In genomic region chr17:8187517-8188407, GRCh38 we compare ENCODE assay signal across 8 cellular contexts. TPM values are rescaled to one million over a fixed set of nuclear protein-coding genes. Genes with fewer than 3 reads are reported as not detected.
DNase-seq lines count a peak whose midpoint lies in the region; ATAC-seq and TF ChIP-seq lines count a peak whose summit lies in the region.

No MANE protein-coding gene starts in this region.

- H3K9ac ChIP-seq in mammary epithelial cell (ENCODE audit: insufficient read depth, low read length) (no peak overlapping the region), skeletal muscle tissue (ENCODE audit: low read depth in 1 of 3, low read length in 3 of 3) (peak overlapping the region; percentile 83 to 89 (median 84))

- H3K4me3 ChIP-seq in mammary epithelial cell (replicated peaks in 1 of 3; ENCODE audit: insufficient read depth in 1 of 3, low read depth in 2 of 3, low read length in 3 of 3) (peak overlapping the region; percentile 62 to 94 (median 80)), skeletal muscle tissue (ENCODE audit: low read length in 3 of 3) (peak overlapping the region; percentile 87 to 96 (median 94))

- ATAC-seq in HG03039 (IDR thresholded peaks at IDR 0.05; ENCODE audit: unreplicated experiment) = peak; percentile 20
- ATAC-seq in GM18519 (IDR thresholded peaks at IDR 0.05; ENCODE audit: low FRiP score, unreplicated experiment) = no peak

- in situ Hi-C loops in mammary epithelial cell (cut with MboI; ENCODE audit: low sequenced_read_pairs in 2 of 2) = loop anchor here in 1 of 2 donors (5.0 to 10.0 kb wide), 3 partner anchors 35 to 65 kb away; partner anchors contain the start of genes CTC1, HES7 and PFAS

- BruUV-seq in mammary epithelial cell (replicated peaks; lab: Mats Ljungman, UMichigan) = TSS peak; percentile 99

- H2AFZ ChIP-seq in mammary epithelial cell (ENCODE audit: low read depth, low read length) = no peak overlapping the region

- H3K9me3 ChIP-seq in mammary epithelial cell (replicated peaks; ENCODE audit: insufficient read depth, low read length) (no peaks in the 10 kb centered on the region), skeletal muscle tissue (ENCODE audit: control insufficient read depth in 3 of 3, low read length in 3 of 3) (no peaks in the 10 kb centered on the region)

- no peaks in the 10 kb centered on the region for H3K27me3 ChIP-seq in mammary epithelial cell (ENCODE audit: insufficient read depth, low read length)
- H3K27me3 ChIP-seq in skeletal muscle tissue (ENCODE audit: control insufficient read depth in 3 of 3, insufficient read depth in 3 of 3, low read length in 3 of 3) = no peaks in the 10 kb centered on the region

- TF ChIP-seq CTCF in VCaP (conservative IDR thresholded peaks at IDR 0.05) (no peak), mammary epithelial cell (conservative IDR thresholded peaks at IDR 0.05 in 1 of 2, IDR thresholded peaks at IDR 0.05 in 1 of 2; ENCODE audit: extremely low read depth in 1 of 2, insufficient read depth in 1 of 2, low read depth in 1 of 2, low read length in 2 of 2) (peak in 1 of 2 donors; percentile 11)

- CTCF ChIA-PET in mammary epithelial cell (lab: Charles Lee; ENCODE audit: low non-redundant PET) = interaction anchor here (0.6 kb wide), 1 partner anchor 34 kb away, joined by 5 read pairs; no protein-coding TSS in a partner anchor

- intact Hi-C loops in mammary epithelial cell (cut with micrococcal nuclease) = loop anchor here (1.0 to 2.0 kb wide), 7 partner anchors 15 to 113 kb away; partner anchors contain the start of gene AURKB

- peaks cover 17% of the 10 kb centered on the region for H3K79me2 ChIP-seq in mammary epithelial cell (ENCODE audit: insufficient read depth, low read length)

- peak overlapping the region; percentile 94 for H3K4me2 ChIP-seq in mammary epithelial cell (ENCODE audit: insufficient read depth, low read depth, low read length)

- no peaks in the 10 kb centered on the region for H4K20me1 ChIP-seq in mammary epithelial cell (ENCODE audit: insufficient read depth, low read length)

- peaks cover 31% of the 10 kb centered on the region for H3K4me1 ChIP-seq in mammary epithelial cell (ENCODE audit: insufficient read depth, low read length)
- peaks cover 46 to 49% (median 48%) of the 10 kb centered on the region in 3 donors for H3K4me1 ChIP-seq in skeletal muscle tissue (ENCODE audit: control insufficient read depth in 3 of 3, insufficient read depth in 3 of 3, low read length in 3 of 3)

- dilution Hi-C loops in mammary epithelial cell (cut with HindIII; ENCODE audit: low sequenced_read_pairs) = loop anchor here (5.0 kb wide), 3 partner anchors 50 to 115 kb away; partner anchors contain the start of gene HES7

- peak overlapping the region; percentile 72 for H3K27ac ChIP-seq in VCaP
- peak overlapping the region; percentile 45 for H3K27ac ChIP-seq in mammary epithelial cell (ENCODE audit: insufficient read depth, low read depth, low read length)
- H3K27ac ChIP-seq in skeletal muscle tissue (ENCODE audit: low read depth, low read length) = peak overlapping the region; percentile 77

- H3K36me3 ChIP-seq in mammary epithelial cell (ENCODE audit: insufficient read depth, low read length) (no peaks in the 10 kb centered on the region), skeletal muscle tissue (ENCODE audit: control insufficient read depth in 3 of 3, insufficient read depth in 3 of 3, low read length in 3 of 3) (no peaks in the 10 kb centered on the region)

- WGBS in mammary epithelial cell (ENCODE audit: low coverage, missing lambda C conversion rate) = 7% methylated on average over 28 of the region's 28 CpGs

- DNase-seq in GF-D8 (lab: John Stamatoyannopoulos, UW) (peak; percentile 83), NCI-H2196 (lab: John Stamatoyannopoulos, UW; ENCODE audit: unreplicated experiment) (peak; percentile 86), mammary epithelial cell (peak; percentile 99), iPS-NIHi7 (ENCODE audit: extremely low spot score) (peak; percentile 54)

RNA-seq across cellular contexts. Expression of gene BORCS6, which starts 2.2 kb away (rescaled TPM):
- 1 to 10 TPM; 4.9 to 8.8 TPM for total RNA-seq in mammary epithelial cell
- polyA plus RNA-seq in mammary epithelial cell = 6.5 TPM
- polyA minus RNA-seq in mammary epithelial cell = 3.9 TPM
- total RNA-seq in skeletal muscle tissue = 4.7 TPM

RNA-seq across cellular contexts. Expression of gene TMEM107, which starts 11.6 kb away (rescaled TPM):
- total RNA-seq in mammary epithelial cell (10 to 100 TPM; 23.8 to 24.0 TPM), skeletal muscle tissue (25.1 TPM)
- 32.2 TPM for polyA plus RNA-seq in mammary epithelial cell
- polyA minus RNA-seq in mammary epithelial cell = 50.2 TPM

RNA-seq across cellular contexts. Expression of gene AURKB, which starts 22.6 kb away (rescaled TPM):
- 10 to 100 TPM in 1 of 2 donors, 1 to 10 TPM in 1; 1.8 to 59.3 TPM for total RNA-seq in mammary epithelial cell
- 62.1 TPM for polyA plus RNA-seq in mammary epithelial cell
- 99.5 TPM for polyA minus RNA-seq in mammary epithelial cell
- 5.7 TPM for total RNA-seq in skeletal muscle tissue

RNA-seq across cellular contexts. Expression of gene VAMP2, which starts 25.0 kb away (rescaled TPM):
- total RNA-seq in mammary epithelial cell (10 to 100 TPM in 1 of 2 donors, 1 to 10 TPM in 1; 9.2 to 30.8 TPM), skeletal muscle tissue (8.4 TPM)
- polyA plus RNA-seq in mammary epithelial cell = 7.2 TPM
- 18.0 TPM for polyA minus RNA-seq in mammary epithelial cell

RNA-seq across cellular contexts. Expression of gene PER1, which starts 35.6 kb away (rescaled TPM):
- total RNA-seq in mammary epithelial cell = 10 to 100 TPM; 26.8 to 97.9 TPM
- polyA plus RNA-seq in mammary epithelial cell = 16.8 TPM
- polyA minus RNA-seq in mammary epithelial cell = 96.6 TPM
- 37.1 TPM for total RNA-seq in skeletal muscle tissue
